Comparison of ENCODE assay signal across 16 cellular contexts in the genomic region with DNA sequence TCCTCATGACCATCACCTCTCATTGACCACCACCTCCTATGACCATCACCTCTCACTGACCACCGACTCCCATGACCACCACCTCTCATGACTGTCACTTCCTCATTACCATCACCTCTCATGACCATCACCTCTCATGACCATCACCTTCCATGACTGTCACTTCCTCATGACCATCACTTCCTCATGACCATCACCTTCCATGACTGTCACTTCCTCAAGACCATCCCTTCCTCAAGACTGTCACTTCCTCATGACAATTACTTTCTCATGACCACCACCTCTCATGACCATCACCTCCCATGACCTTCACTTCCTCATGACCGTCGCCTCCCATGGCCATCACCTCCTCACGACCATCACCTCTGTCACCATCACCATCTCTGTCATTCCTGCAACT. TPM values are rescaled to one million over a fixed set of nuclear protein-coding genes. Genes with fewer than 3 reads are reported as not detected.
DNase-seq lines count a peak whose midpoint lies in the region; ATAC-seq and TF ChIP-seq lines count a peak whose summit lies in the region.
"Had no signal": no experiment of that assay in that cellular context is flagged by ENCODE, and none has a peak within 500 bp of the region (broad histone marks: within the 10 kb centered on the region; RNA-seq: fewer than 3 reads in every experiment).

No MANE protein-coding gene starts in this region.

- H3K4ac ChIP-seq in mesendoderm (ENCODE audit: low read depth, low read length), result no peak overlapping the region

- TF ChIP-seq EP300 in esophagus muscularis mucosa (IDR thresholded peaks at IDR 0.05), result no peak

- H3F3A ChIP-seq in neural progenitor cell (ENCODE audit: low read depth), result no peaks in the 10 kb centered on the region

- H3K9me3 ChIP-seq in BLaER1 treated with 17β-estradiol and CSF1 and Interleukin-3, amounts not matched to agents 10 nM and 100 nM (replicated peaks in 1 of 11), result peaks cover 0 to 38% (median 0%) of the 10 kb centered on the region in 11 experiments; a peak in 6 of 22 replicates
- no peaks in the 10 kb centered on the region for H3K9me3 ChIP-seq in Caco-2
- no peaks in the 10 kb centered on the region for H3K9me3 ChIP-seq in neural progenitor cell (ENCODE audit: low read depth)
- no peaks in the 10 kb centered on the region for H3K9me3 ChIP-seq in psoas muscle
- no peaks in the 10 kb centered on the region for H3K9me3 ChIP-seq in esophagus muscularis mucosa
- H3K9me3 ChIP-seq: right atrium auricular region, SJCRH30 had no signal

- peaks cover 40 to 54% (median 52%) of the 10 kb centered on the region in 10 experiments for H3K4me1 ChIP-seq in BLaER1 treated with 17β-estradiol and CSF1 and Interleukin-3, amounts not matched to agents 10 nM and 100 nM
- peaks cover 21% of the 10 kb centered on the region for H3K4me1 ChIP-seq in Caco-2
- H3K4me1 ChIP-seq in neural progenitor cell, result no peaks in the 10 kb centered on the region
- peaks cover 31% of the 10 kb centered on the region for H3K4me1 ChIP-seq in psoas muscle
- peaks cover 0 to 28% (median 21%) of the 10 kb centered on the region in 4 donors for H3K4me1 ChIP-seq in esophagus muscularis mucosa
- H3K4me1 ChIP-seq in mesendoderm (ENCODE audit: control insufficient read depth, low read depth, low read length), result no peaks in the 10 kb centered on the region

- no peaks in the 10 kb centered on the region for H3K27me3 ChIP-seq in BLaER1 treated with 17β-estradiol and CSF1 and Interleukin-3, amounts not matched to agents 10 nM and 100 nM
- no peaks in the 10 kb centered on the region for H3K27me3 ChIP-seq in Caco-2 (replicated peaks; ENCODE audit: control insufficient read depth, insufficient read depth, low read length)
- no peaks in the 10 kb centered on the region for H3K27me3 ChIP-seq in neural progenitor cell
- H3K27me3 ChIP-seq in psoas muscle (ENCODE audit: insufficient read depth in 3 of 3, low read length in 2 of 3), result peaks cover 0 to 9% (median 0%) of the 10 kb centered on the region in 3 donors
- no peaks in the 10 kb centered on the region for H3K27me3 ChIP-seq in esophagus muscularis mucosa
- H3K27me3 ChIP-seq in mesendoderm (ENCODE audit: insufficient read depth, low read length, poor library complexity), result no peaks in the 10 kb centered on the region
- H3K27me3 ChIP-seq: right atrium auricular region, SJCRH30 had no signal

- peaks cover 0 to 6% (median 0%) of the 10 kb centered on the region in 11 experiments; a peak in 1 of 22 replicates for H4K20me1 ChIP-seq in BLaER1 treated with 17β-estradiol and CSF1 and Interleukin-3, amounts not matched to agents 10 nM and 100 nM
- no peaks in the 10 kb centered on the region for H4K20me1 ChIP-seq in neural progenitor cell (ENCODE audit: low read depth)

- H3K4me1 Mint-ChIP-seq in Caco-2 (ENCODE audit: low read depth, unreplicated experiment) (no peaks in the 10 kb centered on the region), neural progenitor cell (peaks cover 6% of the 10 kb centered on the region)
- H3K4me1 Mint-ChIP-seq in dendritic cell treated with granulocyte-macrophage colony-stimulating factor and Interleukin-4, amounts not matched to agents 40 ng/mL and 50 ng/mL, for 4 days (ENCODE audit: low read depth), result peaks cover 30% of the 10 kb centered on the region
- peaks cover 7 to 18% (median 13%) of the 10 kb centered on the region in 4 donors for H3K4me1 Mint-ChIP-seq in naive thymus-derived CD8-positive, alpha-beta T cell

- CTCF ChIA-PET in Caco-2 (lab: Charles Lee), result no interaction called here

- peak overlapping the region in 7 of 11 experiments; percentile 31 to 78 (median 67); a peak in 9 of 22 replicates for H3K9ac ChIP-seq in BLaER1 treated with 17β-estradiol and CSF1 and Interleukin-3, amounts not matched to agents 10 nM and 100 nM
- H3K9ac ChIP-seq in neural progenitor cell, result no peak overlapping the region
- no peak overlapping the region for H3K9ac ChIP-seq in mesendoderm (ENCODE audit: low read length)

- H3K23ac ChIP-seq in mesendoderm (ENCODE audit: low read length), result no peak overlapping the region

- TF ChIP-seq CTCF in Caco-2 (IDR thresholded peaks at IDR 0.05; ENCODE audit: insufficient read depth in 1 of 2, low read depth in 1 of 2, low read length in 1 of 2, severe bottlenecking in 1 of 2, unreplicated experiment in 1 of 2), result no peak
- TF ChIP-seq CTCF in neural progenitor cell (IDR thresholded peaks at IDR 0.05), result no peak
- no peak for TF ChIP-seq CTCF in psoas muscle (IDR thresholded peaks at IDR 0.05)
- TF ChIP-seq CTCF in esophagus muscularis mucosa (IDR thresholded peaks at IDR 0.05), result no peak

- no peak overlapping the region for H4K5ac ChIP-seq in mesendoderm (ENCODE audit: low read length)

- peak overlapping the region; percentile 7 to 93 (median 79); a peak in 18 of 22 replicates for H3K27ac ChIP-seq in BLaER1 treated with 17β-estradiol and CSF1 and Interleukin-3, amounts not matched to agents 10 nM and 100 nM
- no peak overlapping the region for H3K27ac ChIP-seq in neural progenitor cell
- H3K27ac ChIP-seq in psoas muscle, result no peak overlapping the region
- H3K27ac ChIP-seq in esophagus muscularis mucosa (replicated peaks in 1 of 4), result no peak overlapping the region
- H3K27ac ChIP-seq in mesendoderm (ENCODE audit: low read depth, low read length), result no peak overlapping the region
- H3K27ac ChIP-seq: right atrium auricular region, SJCRH30 had no signal

- TF ChIP-seq POLR2A in esophagus muscularis mucosa (IDR thresholded peaks at IDR 0.05; ENCODE audit: low read depth), result no peak

- no peak overlapping the region for H2BK5ac ChIP-seq in mesendoderm (ENCODE audit: low read length)

- POLR2A ChIA-PET in Caco-2 (lab: Charles Lee), result no interaction called here
- POLR2A ChIA-PET in naive thymus-derived CD8-positive, alpha-beta T cell (lab: Charles Lee), result no interaction called here

- H4K8ac ChIP-seq in mesendoderm (ENCODE audit: low read depth, low read length), result no peak overlapping the region

- no peak overlapping the region for H3K56ac ChIP-seq in mesendoderm (ENCODE audit: low read length)

- peak overlapping the region in 6 of 11 experiments; percentile 67 to 88 (median 86); a peak in 14 of 22 replicates for H3K4me2 ChIP-seq in BLaER1 treated with 17β-estradiol and CSF1 and Interleukin-3, amounts not matched to agents 10 nM and 100 nM
- no peak overlapping the region for H3K4me2 ChIP-seq in neural progenitor cell
- no peak overlapping the region for H3K4me2 ChIP-seq in mesendoderm (ENCODE audit: low read length)

- no peaks in the 10 kb centered on the region for H3K79me1 ChIP-seq in mesendoderm (ENCODE audit: low read length)

- BruUV-seq in Caco-2 (replicated peaks; lab: Mats Ljungman, UMichigan), result no TSS peak

- peaks cover 17% of the 10 kb centered on the region for H3K9me3 Mint-ChIP-seq in Caco-2 (ENCODE audit: unreplicated experiment)
- peaks cover 26% of the 10 kb centered on the region for H3K9me3 Mint-ChIP-seq in dendritic cell treated with granulocyte-macrophage colony-stimulating factor and Interleukin-4, amounts not matched to agents 40 ng/mL and 50 ng/mL, for 4 days
- H3K9me3 Mint-ChIP-seq in neural progenitor cell, result peaks cover 23% of the 10 kb centered on the region
- H3K9me3 Mint-ChIP-seq in naive thymus-derived CD8-positive, alpha-beta T cell, result peaks cover 0 to 19% (median 0%) of the 10 kb centered on the region in 9 donors

- WGBS in psoas muscle, 3 donors, result 93 to 96% (median 94%) methylated on average over 4 of the region's 4 CpGs
- WGBS in esophagus muscularis mucosa, result 92% methylated on average over 4 of the region's 4 CpGs
- no CpG with 5 or more reads among the region's 4 CpGs for WGBS in mesendoderm (ENCODE audit: extremely low coverage, insufficient coverage, low lambda C conversion rate)

- no peaks in the 10 kb centered on the region for H3K79me2 ChIP-seq in neural progenitor cell (ENCODE audit: low read depth)
- H3K79me2 ChIP-seq in mesendoderm (ENCODE audit: control insufficient read depth, insufficient read depth, low read length), result no peaks in the 10 kb centered on the region

- intact Hi-C loops in Caco-2 (cut with micrococcal nuclease; ENCODE audit: unreplicated experiment) (no loop called here), psoas muscle (cut with DNase I) (no loop called here), esophagus muscularis mucosa (cut with DNase I) (no loop called here)
- intact Hi-C loops in dendritic cell treated with granulocyte-macrophage colony-stimulating factor and Interleukin-4, amounts not matched to agents 40 ng/mL and 50 ng/mL, for 4 days (cut with micrococcal nuclease), result no loop called here

- H3K27ac Mint-ChIP-seq in Caco-2 (ENCODE audit: unreplicated experiment) (peak overlapping the region; percentile 31), neural progenitor cell (peak overlapping the region; percentile 11)
- H3K27ac Mint-ChIP-seq in dendritic cell treated with granulocyte-macrophage colony-stimulating factor and Interleukin-4, amounts not matched to agents 40 ng/mL and 50 ng/mL, for 4 days, result peak overlapping the region; percentile 74
- peak overlapping the region in 5 of 10 donors; percentile 8 to 70 (median 46) for H3K27ac Mint-ChIP-seq in naive thymus-derived CD8-positive, alpha-beta T cell
- H3K27ac Mint-ChIP-seq: T-helper 2 cell treated with Interferon-gamma antibody and Interleukin-4, amounts not matched to agents 5 μg/mL and 100 μg/mL, for 36 hours had no signal

- H2BK120ac ChIP-seq in mesendoderm (ENCODE audit: low read depth, low read length), result no peak overlapping the region

- H3K36me3 Mint-ChIP-seq in Caco-2 (ENCODE audit: insufficient read depth, unreplicated experiment), result peaks cover 6% of the 10 kb centered on the region
- peaks cover 18% of the 10 kb centered on the region for H3K36me3 Mint-ChIP-seq in dendritic cell treated with granulocyte-macrophage colony-stimulating factor and Interleukin-4, amounts not matched to agents 40 ng/mL and 50 ng/mL, for 4 days (ENCODE audit: low read depth)
- peaks cover 4% of the 10 kb centered on the region for H3K36me3 Mint-ChIP-seq in neural progenitor cell
- no peaks in the 10 kb centered on the region for H3K36me3 Mint-ChIP-seq in naive thymus-derived CD8-positive, alpha-beta T cell

- H3K4me3 Mint-ChIP-seq in Caco-2 (ENCODE audit: unreplicated experiment) (no peak overlapping the region), neural progenitor cell (no peak overlapping the region)
- no peak overlapping the region for H3K4me3 Mint-ChIP-seq in dendritic cell treated with granulocyte-macrophage colony-stimulating factor and Interleukin-4, amounts not matched to agents 40 ng/mL and 50 ng/mL, for 4 days
- no peak overlapping the region for H3K4me3 Mint-ChIP-seq in naive thymus-derived CD8-positive, alpha-beta T cell
- H3K4me3 Mint-ChIP-seq: T-helper 2 cell treated with Interferon-gamma antibody and Interleukin-4, amounts not matched to agents 5 μg/mL and 100 μg/mL, for 36 hours had no signal

- H2AFZ ChIP-seq in neural progenitor cell (replicated peaks), result no peak overlapping the region

- no peak overlapping the region for H2BK15ac ChIP-seq in mesendoderm (replicated peaks; ENCODE audit: low read depth)

- ATAC-seq in psoas muscle, result no peak
- no peak for ATAC-seq in naive thymus-derived CD8-positive, alpha-beta T cell
- ATAC-seq: activated CD4-positive, CD25-positive, alpha-beta regulatory T cell treated with anti-CD3 and anti-CD28 coated beads, Interleukin-2, amount 50 U/mL, for 24 hours; HCT116 had no signal

- no peak for DNase-seq in Caco-2
- no peak for DNase-seq in neural progenitor cell (ENCODE audit: low spot score)
- no peak for DNase-seq in psoas muscle
- DNase-seq in esophagus muscularis mucosa (ENCODE audit: extremely low spot score), result no peak
- DNase-seq in naive thymus-derived CD8-positive, alpha-beta T cell, result no peak
- no peak for DNase-seq in mesendoderm
- DNase-seq: NCI-H2029, NCI-H524, SJCRH30 had no signal

- no peaks in the 10 kb centered on the region for H3K36me3 ChIP-seq in BLaER1 treated with 17β-estradiol and CSF1 and Interleukin-3, amounts not matched to agents 10 nM and 100 nM
- H3K36me3 ChIP-seq in Caco-2 (ENCODE audit: control insufficient read depth, insufficient read depth, low read length) (no peaks in the 10 kb centered on the region), neural progenitor cell (no peaks in the 10 kb centered on the region), psoas muscle (ENCODE audit: insufficient read depth in 1 of 2, low read depth in 1 of 2) (no peaks in the 10 kb centered on the region), esophagus muscularis mucosa (no peaks in the 10 kb centered on the region), mesendoderm (ENCODE audit: control insufficient read depth, insufficient read depth, low read length) (no peaks in the 10 kb centered on the region)
- H3K36me3 ChIP-seq: right atrium auricular region, SJCRH30 had no signal

- H2AK5ac ChIP-seq in mesendoderm (ENCODE audit: low read length), result no peak overlapping the region

- no peaks in the 10 kb centered on the region for H3K27me3 Mint-ChIP-seq in Caco-2 (ENCODE audit: insufficient read depth, unreplicated experiment)
- H3K27me3 Mint-ChIP-seq in dendritic cell treated with granulocyte-macrophage colony-stimulating factor and Interleukin-4, amounts not matched to agents 40 ng/mL and 50 ng/mL, for 4 days, result no peaks in the 10 kb centered on the region
- H3K27me3 Mint-ChIP-seq in neural progenitor cell (ENCODE audit: insufficient read depth, low read depth), result peaks cover 20% of the 10 kb centered on the region
- H3K27me3 Mint-ChIP-seq in naive thymus-derived CD8-positive, alpha-beta T cell, result no peaks in the 10 kb centered on the region

- no peak overlapping the region for H3K4me3 ChIP-seq in BLaER1 treated with 17β-estradiol and CSF1 and Interleukin-3, amounts not matched to agents 10 nM and 100 nM
- H3K4me3 ChIP-seq in Caco-2 (ENCODE audit: low read depth, low read length) (no peak overlapping the region), neural progenitor cell (no peak overlapping the region), psoas muscle (no peak overlapping the region), esophagus muscularis mucosa (no peak overlapping the region), mesendoderm (ENCODE audit: low read length) (no peak overlapping the region)
- H3K4me3 ChIP-seq: right atrium auricular region, SJCRH30 had no signal

- H3K18ac ChIP-seq in mesendoderm (ENCODE audit: low read length), result no peak overlapping the region

RNA-seq across cellular contexts. Expression of gene PDGFA, which starts 51.5 kb away (rescaled TPM):
- total RNA-seq in Caco-2 (2022) (76.8 and 78.5 TPM in 2 replicates), neural progenitor cell (ENCODE audit: low replicate concordance) (9.8 and 13.7 TPM in 2 replicates), psoas muscle (10 to 100 TPM; 13.9 to 30.4 (median 19.2) TPM), esophagus muscularis mucosa (100 to 1,000 TPM in 2 of 4 donors, 10 to 100 TPM in 2; 88.0 to 184 (median 119) TPM)
- polyA plus RNA-seq in psoas muscle, result 10 to 100 TPM in 2 of 3 donors, 1 to 10 TPM in 1; 9.1 to 24.4 (median 15.3) TPM
- under 1 TPM; 0.21 to 0.30 TPM for total RNA-seq in naive thymus-derived CD8-positive, alpha-beta T cell
- polyA plus RNA-seq in naive thymus-derived CD8-positive, alpha-beta T cell, result not detected
- 11.3 TPM for polyA plus RNA-seq in mesendoderm (2013, experiment 1 of 2)
- polyA plus RNA-seq in mesendoderm (2013, experiment 2 of 2), result 11.5 TPM
- total RNA-seq: OCI-LY7 had no signal

Comparison
In these comparisons a context has a peak if more than half of its experiments do, and no peak if none do; other contexts are left out.
1. H3K27ac ChIP-seq: peak in BLaER1 treated with 17β-estradiol and CSF1 and Interleukin-3, amounts not matched to agents 10 nM and 100 nM (11 of 11); none in neural progenitor cell (single experiment), psoas muscle (single experiment), esophagus muscularis mucosa (0 of 4) and mesendoderm (single experiment).
2. H3K4me2 ChIP-seq: peak in BLaER1 treated with 17β-estradiol and CSF1 and Interleukin-3, amounts not matched to agents 10 nM and 100 nM (6 of 11); none in neural progenitor cell (single experiment) and mesendoderm (single experiment).
3. H3K9ac ChIP-seq: peak in BLaER1 treated with 17β-estradiol and CSF1 and Interleukin-3, amounts not matched to agents 10 nM and 100 nM (7 of 11); none in neural progenitor cell (single experiment) and mesendoderm (single experiment).